8 cellular contexts compared by ENCODE assay signal in genomic region chr6:34657307-34657978, GRCh38. TPM values are rescaled to one million over a fixed set of nuclear protein-coding genes. Genes with fewer than 3 reads are reported as not detected.
A peak's percentile ranks its signal among the peaks of the same experiment; 100 is the strongest.
DNase-seq lines count a peak whose midpoint lies in the region; ATAC-seq and TF ChIP-seq lines count a peak whose summit lies in the region.

No MANE protein-coding gene starts in this region.

- peaks cover 7% of the 10 kb centered on the region for H3K79me2 ChIP-seq in mesendoderm (ENCODE audit: control insufficient read depth, insufficient read depth, low read length)

- no peak for ATAC-seq in GM18498 (IDR thresholded peaks at IDR 0.05; ENCODE audit: unreplicated experiment)

- DNase-seq in CD4-positive, alpha-beta memory T cell: peak; percentile 29 to 50 (median 37)
- DNase-seq in RWPE1 (ENCODE audit: low spot score) (peak; percentile 69), dermis microvascular lymphatic vessel endothelial cell (ENCODE audit: low read depth in 2 of 2) (peak; percentile 81 to 86), mesendoderm (peak; percentile 61), type B pancreatic cell (ENCODE audit: extremely low spot score, unreplicated experiment) (no peak), NCI-H2081 treated with DMSO at 0.1 percent for 48 hours (lab: John Stamatoyannopoulos, UW) (no peak)

- POLR2A ChIA-PET in CD4-positive, alpha-beta memory T cell (lab: Charles Lee; ENCODE audit: partially characterized antibody): interaction anchor here (0.8 to 7.5 kb wide), 13 partner anchors 9 to 231 kb away, joined by 3 to 133 read pairs (median 6); partner anchors contain the start of genes ANKS1A, BLTP3A, ILRUN and SNRPC
- POLR2A ChIA-PET in RWPE1 (lab: Yijun Ruan, JAX; ENCODE audit: low non-redundant PET): no interaction called here

- H3K79me1 ChIP-seq in mesendoderm (ENCODE audit: low read length): peaks cover 8% of the 10 kb centered on the region

- no peak overlapping the region for H2AK5ac ChIP-seq in mesendoderm (ENCODE audit: low read length)

- H3K36me3 ChIP-seq in CD4-positive, alpha-beta memory T cell (ENCODE audit: insufficient read depth, low read length): no peaks in the 10 kb centered on the region
- peaks cover 17% of the 10 kb centered on the region for H3K36me3 ChIP-seq in HUES48 (ENCODE audit: control insufficient read depth, insufficient read depth, low read length)
- H3K36me3 ChIP-seq in mesendoderm (ENCODE audit: control insufficient read depth, insufficient read depth, low read length): no peaks in the 10 kb centered on the region

- CTCF ChIA-PET in CD4-positive, alpha-beta memory T cell (lab: Charles Lee; ENCODE audit: partially characterized antibody): interaction anchor here (0.6 to 2.6 kb wide), 16 partner anchors 9 to 1673 kb away, joined by 3 to 22 read pairs (median 4); partner anchors contain the start of genes BLTP3A and SNRPC
- CTCF ChIA-PET in RWPE1 (lab: Yijun Ruan, JAX): no interaction called here

- peak overlapping the region; percentile 34 to 37 for H3K4me3 ChIP-seq in CD4-positive, alpha-beta memory T cell (ENCODE audit: low read length in 2 of 2)
- H3K4me3 ChIP-seq in HUES48 (ENCODE audit: low read depth, low read length) (no peak overlapping the region), mesendoderm (ENCODE audit: low read length) (no peak overlapping the region)

- H3K23ac ChIP-seq in mesendoderm (ENCODE audit: low read length): no peak overlapping the region

- H3K56ac ChIP-seq in mesendoderm (ENCODE audit: low read length): no peak overlapping the region

- H4K8ac ChIP-seq in mesendoderm (ENCODE audit: low read depth, low read length): no peak overlapping the region

- intact Hi-C loops in CD4-positive, alpha-beta memory T cell (cut with micrococcal nuclease): loop anchor here (2.0 to 5.0 kb wide), 3 partner anchors 15 to 99 kb away; partner anchors contain the start of genes ILRUN and SNRPC

- WGBS in mesendoderm (ENCODE audit: extremely low coverage, insufficient coverage, low lambda C conversion rate): no CpG with 5 or more reads among the region's 2 CpGs

- no peak overlapping the region for H4K5ac ChIP-seq in mesendoderm (ENCODE audit: low read length)

- no peak overlapping the region for H2BK120ac ChIP-seq in mesendoderm (ENCODE audit: low read depth, low read length)

- peak overlapping the region; percentile 90 to 98 (median 94) for H3K27ac Mint-ChIP-seq in CD4-positive, alpha-beta memory T cell
- H3K27ac Mint-ChIP-seq in type B pancreatic cell: peak overlapping the region; percentile 89

- H3K4me3 Mint-ChIP-seq in CD4-positive, alpha-beta memory T cell: peak overlapping the region; percentile 83 to 96 (median 89)
- H3K4me3 Mint-ChIP-seq in type B pancreatic cell: peak overlapping the region; percentile 62

- H3K4me1 Mint-ChIP-seq in CD4-positive, alpha-beta memory T cell: peaks cover 37 to 67% (median 53%) of the 10 kb centered on the region in 4 donors
- peaks cover 28% of the 10 kb centered on the region for H3K4me1 Mint-ChIP-seq in type B pancreatic cell (ENCODE audit: unreplicated experiment)

- H3K9ac ChIP-seq in HUES48 (ENCODE audit: low read depth, low read length) (peak overlapping the region; percentile 52; the same call in 1 of the 2 replicates), mesendoderm (ENCODE audit: low read length) (no peak overlapping the region)

- peaks cover 11 to 14% of the 10 kb centered on the region in 2 donors for H3K36me3 Mint-ChIP-seq in CD4-positive, alpha-beta memory T cell
- H3K36me3 Mint-ChIP-seq in type B pancreatic cell: peaks cover 5% of the 10 kb centered on the region

- peaks cover 76% of the 10 kb centered on the region for H3K4me1 ChIP-seq in CD4-positive, alpha-beta memory T cell (ENCODE audit: insufficient read depth, low read length)
- H3K4me1 ChIP-seq in HUES48 (ENCODE audit: control insufficient read depth, insufficient read depth, low read length) (peaks cover 21% of the 10 kb centered on the region), mesendoderm (ENCODE audit: control insufficient read depth, low read depth, low read length) (peaks cover 4% of the 10 kb centered on the region)

- no peak overlapping the region for H2BK5ac ChIP-seq in mesendoderm (ENCODE audit: low read length)

- H3K9me3 Mint-ChIP-seq in CD4-positive, alpha-beta memory T cell: no peaks in the 10 kb centered on the region
- H3K9me3 Mint-ChIP-seq in type B pancreatic cell: peaks cover 2% of the 10 kb centered on the region

- no peaks in the 10 kb centered on the region for H3K27me3 ChIP-seq in CD4-positive, alpha-beta memory T cell (ENCODE audit: insufficient read depth, low read length)
- no peaks in the 10 kb centered on the region for H3K27me3 ChIP-seq in HUES48 (ENCODE audit: control insufficient read depth, insufficient read depth, low read length)
- no peaks in the 10 kb centered on the region for H3K27me3 ChIP-seq in mesendoderm (ENCODE audit: insufficient read depth, low read length, poor library complexity)

- H3K27me3 Mint-ChIP-seq in CD4-positive, alpha-beta memory T cell: no peaks in the 10 kb centered on the region
- H3K27me3 Mint-ChIP-seq in type B pancreatic cell: no peaks in the 10 kb centered on the region

- no peaks in the 10 kb centered on the region for H3K9me3 ChIP-seq in CD4-positive, alpha-beta memory T cell (ENCODE audit: control insufficient read depth in 1 of 2, low read length in 2 of 2)
- H3K9me3 ChIP-seq in HUES48 (ENCODE audit: control insufficient read depth, insufficient read depth, low read length): no peaks in the 10 kb centered on the region

- peak overlapping the region; percentile 11 for H3K18ac ChIP-seq in mesendoderm (ENCODE audit: low read length)

- peak overlapping the region; percentile 67 for H3K27ac ChIP-seq in CD4-positive, alpha-beta memory T cell (ENCODE audit: low read depth, low read length)
- H3K27ac ChIP-seq in HUES48 (ENCODE audit: low read depth, low read length): peak overlapping the region; percentile 73
- peak overlapping the region; percentile 94 for H3K27ac ChIP-seq in RWPE1
- H3K27ac ChIP-seq in mesendoderm (ENCODE audit: low read depth, low read length): no peak overlapping the region

- TF ChIP-seq CTCF in RWPE1 (conservative IDR thresholded peaks at IDR 0.05; ENCODE audit: low read depth) (no peak), type B pancreatic cell (conservative IDR thresholded peaks at IDR 0.05) (no peak)

- H3K4ac ChIP-seq in mesendoderm (ENCODE audit: low read depth, low read length): no peak overlapping the region

- H3K4me2 ChIP-seq in mesendoderm (ENCODE audit: low read length): no peak overlapping the region

- H2BK15ac ChIP-seq in mesendoderm (replicated peaks; ENCODE audit: low read depth): no peak overlapping the region

RNA-seq across cellular contexts. Expression of gene ILRUN, which starts 39.1 kb away (rescaled TPM):
- total RNA-seq in CD4-positive, alpha-beta memory T cell: 10 to 100 TPM; 68.6 to 70.7 TPM
- polyA plus RNA-seq in CD4-positive, alpha-beta memory T cell: 10 to 100 TPM; 14.8 to 15.1 TPM
- total RNA-seq in dermis microvascular lymphatic vessel endothelial cell (42.4 and 57.8 TPM in 2 replicates), type B pancreatic cell (ENCODE audit: low replicate concordance) (60.3 and 83.4 TPM in 2 replicates)
- 38.4 TPM for polyA plus RNA-seq in mesendoderm (2013, experiment 1 of 2)
- 37.8 TPM for polyA plus RNA-seq in mesendoderm (2013, experiment 2 of 2)

Comparison
In these comparisons a context has a peak if more than half of its experiments do, and no peak if none do; other contexts are left out.
1. DNase-seq: peak in CD4-positive, alpha-beta memory T cell (5 of 5), RWPE1 (single experiment), dermis microvascular lymphatic vessel endothelial cell (2 of 2) and mesendoderm (single experiment); none in type B pancreatic cell (single experiment) and NCI-H2081 treated with DMSO at 0.1 percent for 48 hours (single experiment).
2. H3K4me3 ChIP-seq: peak in CD4-positive, alpha-beta memory T cell (2 of 2); none in HUES48 (single experiment) and mesendoderm (single experiment).